ENCODE assay signal across 2 cellular contexts in genomic region chr1:67171574-67171955, GRCh38.
TF ChIP-seq lines count a peak whose summit lies in the region.

No MANE protein-coding gene starts in this region.

TF ChIP-seq in GM12891, 5 proteins besides CTCF, POLR2A, EP300 and RAD21:
- TF ChIP-seq SPI1 (IDR thresholded peaks at IDR 0.05; ENCODE audit: low read depth, low read length) (0 out of 2 replicates have a peak, but pooled peaks have one; percentile 14), POLR2AphosphoS5 (IDR thresholded peaks at IDR 0.05; ENCODE audit: low read depth, low read length) (no peak)

TF ChIP-seq in K562, 482 proteins besides CTCF, POLR2A, EP300 and RAD21 (continues in another document):
- TF ChIP-seq ZNF398 (CRISPR knock-in tag; IDR thresholded peaks at IDR 0.05) (no peak), ZNF184 (CRISPR knock-in tag; IDR thresholded peaks at IDR 0.05) (no peak), ZBTB34 (CRISPR knock-in tag; IDR thresholded peaks at IDR 0.05) (no peak), SREBF1 (IDR thresholded peaks at IDR 0.05; ENCODE audit: borderline replicate concordance, low read depth, low read length) (no peak), MAFK (IDR thresholded peaks at IDR 0.05; ENCODE audit: low read length) (no peak), ZFX (CRISPR knock-in tag; IDR thresholded peaks at IDR 0.05) (no peak), CXXC5 (CRISPR knock-in tag; IDR thresholded peaks at IDR 0.05) (peak; percentile 47), ZNF592 (IDR thresholded peaks at IDR 0.05) (peak; percentile 87), SIX5 (IDR thresholded peaks at IDR 0.05; ENCODE audit: borderline replicate concordance in 1 of 2, insufficient read depth in 1 of 2, low read depth in 1 of 2, low read length in 2 of 2) (no peak), ZNF263 (CRISPR knock-in tag; IDR thresholded peaks at IDR 0.05; ENCODE audit: borderline replicate concordance) (no peak), ZNF785 (CRISPR knock-in tag; IDR thresholded peaks at IDR 0.05) (no peak), ZNF318 (IDR thresholded peaks at IDR 0.05; ENCODE audit: borderline replicate concordance in 1 of 2, low read depth in 1 of 2) (no peak), ZNF224 (CRISPR knock-in tag; IDR thresholded peaks at IDR 0.05) (no peak), ZNF384 (IDR thresholded peaks at IDR 0.05; ENCODE audit: low read depth, low read length) (no peak), ZNF311 (CRISPR knock-in tag; IDR thresholded peaks at IDR 0.05) (no peak), MAFG (tag; conservative IDR thresholded peaks at IDR 0.05) (no peak), CBX1 (IDR thresholded peaks at IDR 0.05; ENCODE audit: low read depth) (no peak), GABPA (tag; conservative IDR thresholded peaks at IDR 0.05; ENCODE audit: low read depth) (no peak), RAD51 (IDR thresholded peaks at IDR 0.05; ENCODE audit: borderline replicate concordance, low read depth) (no peak), TAF7 (tag; IDR thresholded peaks at IDR 0.05) (no peak), ATF1 (CRISPR knock-in tag; IDR thresholded peaks at IDR 0.05) (no peak), ATF1 (tag; IDR thresholded peaks at IDR 0.05) (no peak), TEAD1 (CRISPR knock-in tag; IDR thresholded peaks at IDR 0.05) (0 out of 4 replicates have a peak, but pooled peaks of 1 of the 2 experiments have one; percentile 26), DACH1 (IDR thresholded peaks at IDR 0.05; ENCODE audit: partially characterized antibody) (no peak), ZNF354B (CRISPR knock-in tag; IDR thresholded peaks at IDR 0.05) (no peak), ARNT (IDR thresholded peaks at IDR 0.05) (no peak), TCF15 (CRISPR knock-in tag; IDR thresholded peaks at IDR 0.05) (no peak), EP400 (IDR thresholded peaks at IDR 0.05) (no peak), NR4A1 (CRISPR knock-in tag; IDR thresholded peaks at IDR 0.05) (no peak), NR4A1 (tag; IDR thresholded peaks at IDR 0.05) (peak; percentile 49; the same call in 1 of the 2 replicates), ZNF740 (CRISPR knock-in tag; IDR thresholded peaks at IDR 0.05) (no peak), ZNF740 (tag; IDR thresholded peaks at IDR 0.05) (0 out of 4 replicates have a peak, but pooled peaks of 1 of the 2 experiments have one; percentile 54)
- TF ChIP-seq, protein P1, sequence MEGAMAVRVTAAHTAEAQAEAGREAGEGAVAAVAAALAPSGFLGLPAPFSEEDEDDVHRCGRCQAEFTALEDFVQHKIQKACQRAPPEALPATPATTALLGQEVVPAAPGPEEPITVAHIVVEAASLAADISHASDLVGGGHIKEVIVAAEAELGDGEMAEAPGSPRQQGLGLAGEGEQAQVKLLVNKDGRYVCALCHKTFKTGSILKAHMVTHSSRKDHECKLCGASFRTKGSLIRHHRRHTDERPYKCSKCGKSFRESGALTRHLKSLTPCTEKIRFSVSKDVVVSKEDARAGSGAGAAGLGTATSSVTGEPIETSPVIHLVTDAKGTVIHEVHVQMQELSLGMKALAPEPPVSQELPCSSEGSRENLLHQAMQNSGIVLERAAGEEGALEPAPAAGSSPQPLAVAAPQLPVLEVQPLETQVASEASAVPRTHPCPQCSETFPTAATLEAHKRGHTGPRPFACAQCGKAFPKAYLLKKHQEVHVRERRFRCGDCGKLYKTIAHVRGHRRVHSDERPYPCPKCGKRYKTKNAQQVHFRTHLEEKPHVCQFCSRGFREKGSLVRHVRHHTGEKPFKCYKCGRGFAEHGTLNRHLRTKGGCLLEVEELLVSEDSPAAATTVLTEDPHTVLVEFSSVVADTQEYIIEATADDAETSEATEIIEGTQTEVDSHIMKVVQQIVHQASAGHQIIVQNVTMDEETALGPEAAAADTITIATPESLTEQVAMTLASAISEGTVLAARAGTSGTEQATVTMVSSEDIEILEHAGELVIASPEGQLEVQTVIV (CRISPR knock-in tag; IDR thresholded peaks at IDR 0.05; ENCODE audit: borderline replicate concordance): no peak
- TF ChIP-seq, protein P2, sequence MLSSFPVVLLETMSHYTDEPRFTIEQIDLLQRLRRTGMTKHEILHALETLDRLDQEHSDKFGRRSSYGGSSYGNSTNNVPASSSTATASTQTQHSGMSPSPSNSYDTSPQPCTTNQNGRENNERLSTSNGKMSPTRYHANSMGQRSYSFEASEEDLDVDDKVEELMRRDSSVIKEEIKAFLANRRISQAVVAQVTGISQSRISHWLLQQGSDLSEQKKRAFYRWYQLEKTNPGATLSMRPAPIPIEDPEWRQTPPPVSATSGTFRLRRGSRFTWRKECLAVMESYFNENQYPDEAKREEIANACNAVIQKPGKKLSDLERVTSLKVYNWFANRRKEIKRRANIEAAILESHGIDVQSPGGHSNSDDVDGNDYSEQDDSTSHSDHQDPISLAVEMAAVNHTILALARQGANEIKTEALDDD (IDR thresholded peaks at IDR 0.05): peak; percentile 79
- TF ChIP-seq, protein P3, sequence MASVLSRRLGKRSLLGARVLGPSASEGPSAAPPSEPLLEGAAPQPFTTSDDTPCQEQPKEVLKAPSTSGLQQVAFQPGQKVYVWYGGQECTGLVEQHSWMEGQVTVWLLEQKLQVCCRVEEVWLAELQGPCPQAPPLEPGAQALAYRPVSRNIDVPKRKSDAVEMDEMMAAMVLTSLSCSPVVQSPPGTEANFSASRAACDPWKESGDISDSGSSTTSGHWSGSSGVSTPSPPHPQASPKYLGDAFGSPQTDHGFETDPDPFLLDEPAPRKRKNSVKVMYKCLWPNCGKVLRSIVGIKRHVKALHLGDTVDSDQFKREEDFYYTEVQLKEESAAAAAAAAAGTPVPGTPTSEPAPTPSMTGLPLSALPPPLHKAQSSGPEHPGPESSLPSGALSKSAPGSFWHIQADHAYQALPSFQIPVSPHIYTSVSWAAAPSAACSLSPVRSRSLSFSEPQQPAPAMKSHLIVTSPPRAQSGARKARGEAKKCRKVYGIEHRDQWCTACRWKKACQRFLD (CRISPR knock-in tag; IDR thresholded peaks at IDR 0.05): 0 out of 2 replicates have a peak, but pooled peaks have one; percentile 43
